ENCODE assay signal across 8 cellular contexts in genomic region chr3:16300881-16301359, GRCh38. TPM values are rescaled to one million over a fixed set of nuclear protein-coding genes. Genes with fewer than 3 reads are reported as not detected.
A peak's percentile ranks its signal among the peaks of the same experiment; 100 is the strongest.
DNase-seq lines count a peak whose midpoint lies in the region; ATAC-seq and TF ChIP-seq lines count a peak whose summit lies in the region.

No MANE protein-coding gene starts in this region.

- peaks cover 9% of the 10 kb centered on the region for H3K36me3 ChIP-seq in WERI-Rb-1

- H3K4me1 Mint-ChIP-seq in activated naive CD4-positive, alpha-beta T cell treated with anti-CD3 and anti-CD28 coated beads for 36 hours (ENCODE audit: low read depth): peaks cover 97% of the 10 kb centered on the region

- H3K27ac ChIP-seq in WERI-Rb-1: no peak overlapping the region

- peak overlapping the region; percentile 94 for H3K27ac Mint-ChIP-seq in activated naive CD4-positive, alpha-beta T cell treated with anti-CD3 and anti-CD28 coated beads for 36 hours

- DNase-seq in activated CD8-positive, alpha-beta memory T cell treated with anti-CD3 and anti-CD28 coated beads for 24 hours: peak; percentile 76
- no peak for DNase-seq in activated CD8-positive, alpha-beta memory T cell treated with anti-CD3 and anti-CD28 coated beads, Interleukin-2, amount 50 U/mL, for 48 hours
- DNase-seq in activated naive CD4-positive, alpha-beta T cell treated with anti-CD3 and anti-CD28 coated beads for 36 hours: peak; percentile 58
- peak; percentile 36 for DNase-seq in stimulated activated naive CD8-positive, alpha-beta T cell treated with anti-CD3 and anti-CD28 coated beads, Interleukin-15, Interleukin-2, amounts not matched to agents 100 U/mL and 50 U/mL, for 24 hours
- DNase-seq in dermis blood vessel endothelial cell: no peak
- no peak for DNase-seq in WERI-Rb-1

- H3K9me3 Mint-ChIP-seq in activated naive CD4-positive, alpha-beta T cell treated with anti-CD3 and anti-CD28 coated beads for 36 hours: no peaks in the 10 kb centered on the region

- intact Hi-C loops in activated naive CD4-positive, alpha-beta T cell treated with anti-CD3 and anti-CD28 coated beads for 36 hours (cut with micrococcal nuclease): loop anchor here (1.0 kb wide), 2 partner anchors 8 to 11 kb away; no protein-coding TSS in a partner anchor

- no peaks in the 10 kb centered on the region for H3K27me3 Mint-ChIP-seq in activated naive CD4-positive, alpha-beta T cell treated with anti-CD3 and anti-CD28 coated beads for 36 hours (ENCODE audit: low read depth)

- peaks cover 53% of the 10 kb centered on the region for H3K36me3 Mint-ChIP-seq in activated naive CD4-positive, alpha-beta T cell treated with anti-CD3 and anti-CD28 coated beads for 36 hours (ENCODE audit: low read depth)

- no peak for TF ChIP-seq CTCF in WERI-Rb-1 (IDR thresholded peaks at IDR 0.05; ENCODE audit: low read depth, low read length)

- no peaks in the 10 kb centered on the region for H3K9me3 ChIP-seq in WERI-Rb-1 (ENCODE audit: severe bottlenecking)

- H3K4me3 Mint-ChIP-seq in activated naive CD4-positive, alpha-beta T cell treated with anti-CD3 and anti-CD28 coated beads for 36 hours: peak overlapping the region; percentile 62

- H3K4me3 ChIP-seq in WERI-Rb-1 (ENCODE audit: low read depth, low read length): no peak overlapping the region

- no peaks in the 10 kb centered on the region for H3K27me3 ChIP-seq in WERI-Rb-1 (ENCODE audit: insufficient read depth, low read depth, severe bottlenecking)

- ATAC-seq in HG03432 (IDR thresholded peaks at IDR 0.05; ENCODE audit: unreplicated experiment): peak; percentile 75
- ATAC-seq in stimulated activated naive CD8-positive, alpha-beta T cell treated with anti-CD3 and anti-CD28 coated beads, Interleukin-15, Interleukin-2, amounts not matched to agents 100 U/mL and 50 U/mL, for 24 hours: peak; percentile 58
- ATAC-seq in HG03457 (IDR thresholded peaks at IDR 0.05; ENCODE audit: unreplicated experiment): no peak

- CTCF ChIA-PET in activated naive CD4-positive, alpha-beta T cell treated with anti-CD3 and anti-CD28 coated beads for 36 hours (lab: Charles Lee): interaction anchor here (0.9 to 8.9 kb wide), 7 partner anchors 8 to 19 kb away, joined by 3 to 109 read pairs (median 4); no protein-coding TSS in a partner anchor

RNA-seq across cellular contexts. Expression of gene OXNAD1, which starts 35.9 kb away (rescaled TPM):
- 10 to 100 TPM; 32.4 to 34.2 TPM for total RNA-seq in activated naive CD4-positive, alpha-beta T cell treated with anti-CD3 and anti-CD28 coated beads for 36 hours
- total RNA-seq in dermis blood vessel endothelial cell: 18.0 and 20.1 TPM in 2 replicates

RNA-seq across cellular contexts. Expression of gene DPH3, which starts 36.2 kb away (rescaled TPM):
- total RNA-seq in activated naive CD4-positive, alpha-beta T cell treated with anti-CD3 and anti-CD28 coated beads for 36 hours: 10 to 100 TPM; 16.1 to 17.0 TPM
- 21.3 and 26.8 TPM in 2 replicates for total RNA-seq in dermis blood vessel endothelial cell

Comparison
In these comparisons a context has a peak if more than half of its experiments do, and no peak if none do; other contexts are left out.
1. DNase-seq: peak in activated CD8-positive, alpha-beta memory T cell treated with anti-CD3 and anti-CD28 coated beads for 24 hours (single experiment), activated naive CD4-positive, alpha-beta T cell treated with anti-CD3 and anti-CD28 coated beads for 36 hours (single experiment) and stimulated activated naive CD8-positive, alpha-beta T cell treated with anti-CD3 and anti-CD28 coated beads, Interleukin-15, Interleukin-2, amounts not matched to agents 100 U/mL and 50 U/mL, for 24 hours (single experiment); none in activated CD8-positive, alpha-beta memory T cell treated with anti-CD3 and anti-CD28 coated beads, Interleukin-2, amount 50 U/mL, for 48 hours (single experiment), dermis blood vessel endothelial cell (single experiment) and WERI-Rb-1 (single experiment).